In the genomic region with DNA sequence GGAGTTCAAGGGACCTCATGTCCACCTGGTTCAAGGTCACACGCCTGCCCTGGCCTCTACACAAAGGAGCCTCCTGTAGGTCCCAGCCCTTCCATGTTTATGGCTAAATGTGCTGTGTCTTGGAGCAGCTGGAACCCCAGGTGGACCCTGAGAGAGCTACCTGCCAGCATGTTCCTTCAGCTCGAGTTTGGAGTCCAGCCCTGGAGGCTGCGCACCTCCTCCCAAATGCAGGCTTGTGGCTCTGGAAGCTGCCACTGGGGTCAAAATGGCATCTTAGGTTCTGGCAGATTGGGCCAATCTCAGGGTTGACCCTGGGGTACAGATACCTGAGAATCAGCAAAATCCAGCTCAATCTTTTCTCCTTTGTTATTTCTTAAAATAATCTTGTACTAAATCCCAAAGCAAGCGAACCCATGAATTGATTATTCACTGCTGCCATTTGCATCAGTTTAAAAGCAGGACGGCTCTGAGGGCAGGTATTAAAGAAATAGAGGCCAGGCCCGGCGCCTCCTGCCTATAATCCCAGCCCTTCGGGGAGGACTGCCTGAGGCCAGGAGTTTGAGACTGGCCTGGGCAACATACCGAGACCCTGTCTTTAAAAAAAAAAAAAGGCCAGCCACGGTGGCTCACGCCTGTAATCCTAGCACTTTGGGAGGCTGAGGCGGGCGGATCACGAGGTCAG, we compare ENCODE assay signal across 1 cellular context.
TF ChIP-seq lines count a peak whose summit lies in the region.

No MANE protein-coding gene starts in this region.

TF ChIP-seq in GM12878, 131 proteins besides CTCF, POLR2A, EP300 and RAD21:
- TF ChIP-seq, protein P1, sequence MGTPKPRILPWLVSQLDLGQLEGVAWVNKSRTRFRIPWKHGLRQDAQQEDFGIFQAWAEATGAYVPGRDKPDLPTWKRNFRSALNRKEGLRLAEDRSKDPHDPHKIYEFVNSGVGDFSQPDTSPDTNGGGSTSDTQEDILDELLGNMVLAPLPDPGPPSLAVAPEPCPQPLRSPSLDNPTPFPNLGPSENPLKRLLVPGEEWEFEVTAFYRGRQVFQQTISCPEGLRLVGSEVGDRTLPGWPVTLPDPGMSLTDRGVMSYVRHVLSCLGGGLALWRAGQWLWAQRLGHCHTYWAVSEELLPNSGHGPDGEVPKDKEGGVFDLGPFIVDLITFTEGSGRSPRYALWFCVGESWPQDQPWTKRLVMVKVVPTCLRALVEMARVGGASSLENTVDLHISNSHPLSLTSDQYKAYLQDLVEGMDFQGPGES (IDR thresholded peaks at IDR 0.05) = no peak
- TF ChIP-seq PAX8 (IDR thresholded peaks at IDR 0.05) = peak; percentile 94
- TF ChIP-seq, protein P2, sequence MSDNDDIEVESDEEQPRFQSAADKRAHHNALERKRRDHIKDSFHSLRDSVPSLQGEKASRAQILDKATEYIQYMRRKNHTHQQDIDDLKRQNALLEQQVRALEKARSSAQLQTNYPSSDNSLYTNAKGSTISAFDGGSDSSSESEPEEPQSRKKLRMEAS (IDR thresholded peaks at IDR 0.05; ENCODE audit: low read depth, low read length) = no peak
- TF ChIP-seq KLF5 (IDR thresholded peaks at IDR 0.05; ENCODE audit: partially characterized antibody) = no peak
- TF ChIP-seq POLR2AphosphoS5 (IDR thresholded peaks at IDR 0.05; ENCODE audit: low read length) = peak; percentile 48
- peak; percentile 36 for TF ChIP-seq SMAD1 (IDR thresholded peaks at IDR 0.05; ENCODE audit: low read depth, partially characterized antibody)
